ENCODE assay signal across 3 cellular contexts in genomic region chr14:34673702-34674101, GRCh38.
TF ChIP-seq lines count a peak whose summit lies in the region.

No MANE protein-coding gene starts in this region.

TF ChIP-seq in HepG2, 621 proteins besides CTCF, POLR2A, EP300 and RAD21:
- TF ChIP-seq HOXA9 (CRISPR knock-in tag; IDR thresholded peaks at IDR 0.05; ENCODE audit: borderline replicate concordance) (no peak), ZNF710 (CRISPR knock-in tag; IDR thresholded peaks at IDR 0.05; ENCODE audit: borderline replicate concordance) (no peak), ZNF224 (CRISPR knock-in tag; IDR thresholded peaks at IDR 0.05) (no peak), ZNF7 (CRISPR knock-in tag; IDR thresholded peaks at IDR 0.05) (no peak), ZSCAN22 (CRISPR knock-in tag; IDR thresholded peaks at IDR 0.05) (no peak), ZNF343 (CRISPR knock-in tag; IDR thresholded peaks at IDR 0.05) (no peak)
TF ChIP-seq in HepG2: peak in this region for 0.

TF ChIP-seq in WTC11, 78 proteins besides CTCF, POLR2A, EP300 and RAD21:
- TF ChIP-seq GTF2I (CRISPR knock-in tag; conservative IDR thresholded peaks at IDR 0.05) (0 out of 2 replicates have a peak, but pooled peaks have one; percentile 49), ZSCAN18 (CRISPR knock-in tag; IDR thresholded peaks at IDR 0.05) (no peak)

TF ChIP-seq in H1, 55 proteins besides CTCF, POLR2A, EP300 and RAD21:
- TF ChIP-seq TAF7 (optimal IDR thresholded peaks at IDR 0.05; ENCODE audit: borderline replicate concordance, low read depth, low read length) = no peak
- no peak for TF ChIP-seq PHF8 (conservative IDR thresholded peaks at IDR 0.05; ENCODE audit: low read depth, low read length)
- no peak for TF ChIP-seq ATF3 (IDR thresholded peaks at IDR 0.05; ENCODE audit: insufficient read depth, low read depth, low read length)
- TF ChIP-seq ATF2 (IDR thresholded peaks at IDR 0.05; ENCODE audit: low read length) = no peak
- no peak for TF ChIP-seq SIX5 (IDR thresholded peaks at IDR 0.05; ENCODE audit: low read depth, low read length)
- peak; percentile 65; the same call in 1 of the 2 replicates for TF ChIP-seq KDM1A (IDR thresholded peaks at IDR 0.05; ENCODE audit: borderline replicate concordance, low read length)
